ENCODE assay signal across 19 cellular contexts in genomic region chr3:53649816-53650215, GRCh38.
DNase-seq lines count a peak whose midpoint lies in the region; ATAC-seq and TF ChIP-seq lines count a peak whose summit lies in the region.
"Had no signal": no experiment of that assay in that cellular context is flagged by ENCODE, and none has a peak within 500 bp of the region (broad histone marks: within the 10 kb centered on the region; RNA-seq: fewer than 3 reads in every experiment).

No MANE protein-coding gene starts in this region.

- H3K36me3 Mint-ChIP-seq in GM23338 (ENCODE audit: low read depth): peaks cover 4% of the 10 kb centered on the region; the same call in 2 of the 3 replicates
- H3K36me3 Mint-ChIP-seq in osteocyte (ENCODE audit: unreplicated experiment): no peaks in the 10 kb centered on the region
- H3K36me3 Mint-ChIP-seq: CD8-positive, alpha-beta memory T cell had no signal

- H3K27ac ChIP-seq in GM23338 (ENCODE audit: low read depth): no peak overlapping the region
- peak overlapping the region; percentile 83 for H3K27ac ChIP-seq in OCI-LY3 (ENCODE audit: low read length)
- H3K27ac ChIP-seq: BLaER1 treated with 17β-estradiol and CSF1 and Interleukin-3, amounts not matched to agents 10 nM and 100 nM; HL-60; KMS-11 had no signal

- no peaks in the 10 kb centered on the region for H4K20me1 ChIP-seq in GM23338 (replicated peaks; ENCODE audit: insufficient read depth)
- no peaks in the 10 kb centered on the region for H4K20me1 ChIP-seq in OCI-LY3 (ENCODE audit: insufficient read depth, low read length)
- H4K20me1 ChIP-seq: BLaER1 treated with 17β-estradiol and CSF1 and Interleukin-3, amounts not matched to agents 10 nM and 100 nM had no signal

- no peaks in the 10 kb centered on the region for H3K9me2 ChIP-seq in GM23338 (ENCODE audit: insufficient read depth)

- H3K9me3 ChIP-seq in OCI-LY3 (ENCODE audit: insufficient read depth, low read length): peaks cover 28% of the 10 kb centered on the region; the same call in 1 of the 2 replicates

- H3K36me3 ChIP-seq in GM23338 (ENCODE audit: insufficient read depth) (no peaks in the 10 kb centered on the region), OCI-LY3 (replicated peaks; ENCODE audit: low read depth, low read length) (peaks cover 12% of the 10 kb centered on the region)
- H3K36me3 ChIP-seq: BLaER1 treated with 17β-estradiol and CSF1 and Interleukin-3, amounts not matched to agents 10 nM and 100 nM had no signal

- no peaks in the 10 kb centered on the region for H3K79me2 ChIP-seq in GM23338 (replicated peaks; ENCODE audit: insufficient read depth)
- H3K79me2 ChIP-seq in OCI-LY3 (ENCODE audit: low read length): no peaks in the 10 kb centered on the region

- H3K4me3 Mint-ChIP-seq in GM23338 (no peak overlapping the region), osteocyte (ENCODE audit: unreplicated experiment) (no peak overlapping the region)
- H3K4me3 Mint-ChIP-seq: CD8-positive, alpha-beta memory T cell had no signal

- H3K9ac ChIP-seq in OCI-LY3 (ENCODE audit: low read length): peak overlapping the region; percentile 17; the same call in 1 of the 2 replicates
- H3K9ac ChIP-seq: BLaER1 treated with 17β-estradiol and CSF1 and Interleukin-3, amounts not matched to agents 10 nM and 100 nM; KMS-11 had no signal

- H3K9me3 Mint-ChIP-seq in GM23338: peaks cover 10% of the 10 kb centered on the region
- peaks cover 7% of the 10 kb centered on the region for H3K9me3 Mint-ChIP-seq in osteocyte (ENCODE audit: unreplicated experiment)

- H3K27me3 Mint-ChIP-seq in GM23338 (ENCODE audit: insufficient read depth, low read depth, poor library complexity) (peaks cover 3% of the 10 kb centered on the region), osteocyte (ENCODE audit: unreplicated experiment) (peaks cover 13% of the 10 kb centered on the region)

- H3K27me3 ChIP-seq in GM23338 (ENCODE audit: insufficient read depth) (no peaks in the 10 kb centered on the region), OCI-LY3 (ENCODE audit: low read depth, low read length) (no peaks in the 10 kb centered on the region)
- H3K27me3 ChIP-seq: BLaER1 treated with 17β-estradiol and CSF1 and Interleukin-3, amounts not matched to agents 10 nM and 100 nM had no signal

- no peak for ATAC-seq in GM23338

- H3K27ac Mint-ChIP-seq in GM23338: 0 out of 2 replicates have a peak overlapping the region, but pooled peaks have one; percentile 9
- H3K27ac Mint-ChIP-seq in osteocyte (ENCODE audit: unreplicated experiment): no peak overlapping the region
- H3K27ac Mint-ChIP-seq: CD8-positive, alpha-beta memory T cell had no signal

- TF ChIP-seq CTCF in GM23338 (conservative IDR thresholded peaks at IDR 0.05; ENCODE audit: low read depth in 2 of 2) (no peak), OCI-LY3 (IDR thresholded peaks at IDR 0.05; ENCODE audit: low read depth, low read length) (no peak), epithelial cell of proximal tubule (conservative IDR thresholded peaks at IDR 0.05; ENCODE audit: low read depth, low read length) (no peak), osteocyte (IDR thresholded peaks at IDR 0.05) (no peak), GM20000 (IDR thresholded peaks at IDR 0.05; ENCODE audit: extremely low read depth, missing control alignments) (no peak)

- H3K4me2 ChIP-seq in GM23338: no peak overlapping the region
- H3K4me2 ChIP-seq in OCI-LY3 (ENCODE audit: low read length): peak overlapping the region; percentile 81
- H3K4me2 ChIP-seq: KMS-11 had no signal

- H3K4me3 ChIP-seq in GM23338 (no peak overlapping the region), OCI-LY3 (ENCODE audit: low read length) (peak overlapping the region; percentile 29), epithelial cell of proximal tubule (ENCODE audit: low read depth, low read length) (no peak overlapping the region)
- H3K4me3 ChIP-seq: BLaER1 treated with 17β-estradiol and CSF1 and Interleukin-3, amounts not matched to agents 10 nM and 100 nM had no signal

- H3K4me1 Mint-ChIP-seq in GM23338: no peaks in the 10 kb centered on the region
- no peaks in the 10 kb centered on the region for H3K4me1 Mint-ChIP-seq in osteocyte (ENCODE audit: unreplicated experiment)
- H3K4me1 Mint-ChIP-seq: CD8-positive, alpha-beta memory T cell had no signal

- no peaks in the 10 kb centered on the region for H3K4me1 ChIP-seq in GM23338 (ENCODE audit: insufficient read depth)
- peaks cover 57% of the 10 kb centered on the region for H3K4me1 ChIP-seq in OCI-LY3 (ENCODE audit: low read length)

- DNase-seq in GM23338 (ENCODE audit: low spot score) (no peak), epithelial cell of proximal tubule (ENCODE audit: low read depth) (peak; percentile 53), renal cortical epithelial cell (ENCODE audit: low read depth) (peak; percentile 19), UCSD-AML1 (lab: John Stamatoyannopoulos, UW; ENCODE audit: unreplicated experiment) (no peak), osteocyte (ENCODE audit: extremely low spot score, unreplicated experiment) (no peak), GM20000 (ENCODE audit: low spot score) (no peak), AML-193 (lab: John Stamatoyannopoulos, UW) (no peak)
- DNase-seq: ACHN; CD8-positive, alpha-beta memory T cell; COR-L47; DMS 273 treated with DMSO at 0.1 percent for 48 hours; DMS53; DND-41; EL; HCEC 1CT had no signal

- H2AFZ ChIP-seq in GM23338: no peak overlapping the region
- H2AFZ ChIP-seq in OCI-LY3 (ENCODE audit: low read depth, low read length): peak overlapping the region; percentile 8; the same call in 1 of the 2 replicates

- H3F3A ChIP-seq in GM23338 (replicated peaks; ENCODE audit: low read depth): no peaks in the 10 kb centered on the region

TF ChIP-seq in GM23338, 12 proteins besides CTCF, POLR2A, EP300 and RAD21 (continues in another document):
- TF ChIP-seq ZNF462 (CRISPR knock-in tag; IDR thresholded peaks at IDR 0.05) (no peak), EZH2 (IDR thresholded peaks at IDR 0.05; ENCODE audit: low read depth, unreplicated experiment) (no peak), ZNF114 (CRISPR knock-in tag; IDR thresholded peaks at IDR 0.05) (no peak), POLR2AphosphoS5 (IDR thresholded peaks at IDR 0.05; ENCODE audit: low read depth) (no peak), NANOG (IDR thresholded peaks at IDR 0.05; ENCODE audit: borderline replicate concordance) (no peak)

Comparison
In these comparisons a context has a peak if more than half of its experiments do, and no peak if none do; other contexts are left out.
1. DNase-seq: peak in epithelial cell of proximal tubule (single experiment) and renal cortical epithelial cell (single experiment); none in GM23338 (single experiment), UCSD-AML1 (single experiment), osteocyte (single experiment), GM20000 (single experiment) and AML-193 (0 of 2).